22 cellular contexts compared by ENCODE assay signal in genomic region chr17:77218902-77219301, GRCh38.
"Had no signal": no experiment of that assay in that cellular context is flagged by ENCODE, and none has a peak within 500 bp of the region (broad histone marks: within the 10 kb centered on the region; RNA-seq: fewer than 3 reads in every experiment).

No MANE protein-coding gene starts in this region.

- H3K4me3 Mint-ChIP-seq: activated B cell treated with CpG ODN at 0.5 μM for 24 hours; activated CD4-positive, alpha-beta T cell treated with anti-CD3 and anti-CD28 coated beads for 36 hours; activated naive CD8-positive, alpha-beta T cell treated with anti-CD3 and anti-CD28 coated beads, Interleukin-2, amount 10 ng/mL, durations not matched to agents 7 days and 5 days; activated T-cell treated with anti-CD3 and anti-CD28 coated beads, Interleukin-2, amount 50 U/mL, for 4 hours; dendritic cell treated with granulocyte-macrophage colony-stimulating factor and Interleukin-4, amounts not matched to agents 40 ng/mL and 50 ng/mL, for 4 days; naive thymus-derived CD4-positive, alpha-beta T cell; neural crest cell; stimulated activated naive CD8-positive, alpha-beta T cell treated with anti-CD3 and anti-CD28 coated beads, Interleukin-15, Interleukin-2, amounts not matched to agents 100 ng/mL and 50 ng/mL, for 24 hours had no signal

- H3K27ac Mint-ChIP-seq: activated B cell treated with CpG ODN at 0.5 μM for 24 hours; activated CD4-positive, alpha-beta T cell treated with anti-CD3 and anti-CD28 coated beads for 36 hours; activated naive CD8-positive, alpha-beta T cell treated with anti-CD3 and anti-CD28 coated beads, Interleukin-2, amount 10 ng/mL, durations not matched to agents 7 days and 5 days; dendritic cell treated with granulocyte-macrophage colony-stimulating factor and Interleukin-4, amounts not matched to agents 40 ng/mL and 50 ng/mL, for 4 days; stimulated activated naive CD8-positive, alpha-beta T cell treated with anti-CD3 and anti-CD28 coated beads, Interleukin-15, Interleukin-2, amounts not matched to agents 100 ng/mL and 50 ng/mL, for 24 hours had no signal

- H3K9me3 Mint-ChIP-seq: activated B cell treated with CpG ODN at 0.5 μM for 24 hours; activated naive CD8-positive, alpha-beta T cell treated with anti-CD3 and anti-CD28 coated beads, Interleukin-2, amount 10 ng/mL, durations not matched to agents 7 days and 5 days; activated T-cell treated with anti-CD3 and anti-CD28 coated beads, Interleukin-2, amount 50 U/mL, for 4 hours; naive thymus-derived CD4-positive, alpha-beta T cell; neural crest cell; stimulated activated naive CD8-positive, alpha-beta T cell treated with anti-CD3 and anti-CD28 coated beads, Interleukin-15, Interleukin-2, amounts not matched to agents 100 ng/mL and 50 ng/mL, for 24 hours had no signal

- DNase-seq: activated B cell treated with CpG ODN at 0.5 μM for 24 hours; activated CD4-positive, alpha-beta T cell treated with anti-CD3 and anti-CD28 coated beads for 36 hours; activated CD4-positive, alpha-beta T cell treated with anti-CD3 and anti-CD28 coated beads, Interleukin-2, amount 50 U/mL, for 4 hours; activated CD8-positive, alpha-beta memory T cell treated with anti-CD3 and anti-CD28 coated beads for 24 hours; activated CD8-positive, alpha-beta memory T cell treated with anti-CD3 and anti-CD28 coated beads, Interleukin-2, amount 50 U/mL, for 4 hours; activated naive CD4-positive, alpha-beta T cell treated with Interleukin-2 at 50 U/mL for 16 hours; activated naive CD8-positive, alpha-beta T cell treated with anti-CD3 and anti-CD28 coated beads, Interleukin-2, amount 10 ng/mL, durations not matched to agents 7 days and 5 days; activated T-cell treated with anti-CD3 and anti-CD28 coated beads, Interleukin-2, amount 50 U/mL, for 4 hours; amygdala; effector CD8-positive, alpha-beta T cell; foreskin keratinocyte; kidney; lower lobe of right lung; naive thymus-derived CD4-positive, alpha-beta T cell; ovary; stimulated activated CD4-positive, alpha-beta T cell treated with anti-CD3 and anti-CD28 coated beads, Interleukin-4, amount 100 ng/mL, for 24 hours; T-helper 9 cell; transverse colon; uterus had no signal

- H3K4me1 Mint-ChIP-seq: activated CD4-positive, alpha-beta T cell treated with anti-CD3 and anti-CD28 coated beads for 36 hours; activated naive CD8-positive, alpha-beta T cell treated with anti-CD3 and anti-CD28 coated beads, Interleukin-2, amount 10 ng/mL, durations not matched to agents 7 days and 5 days; naive thymus-derived CD4-positive, alpha-beta T cell had no signal

- ATAC-seq: activated CD4-positive, alpha-beta T cell treated with anti-CD3 and anti-CD28 coated beads for 36 hours; activated T-cell treated with anti-CD3 and anti-CD28 coated beads, Interleukin-2, amount 50 U/mL, for 4 hours; foreskin keratinocyte; lower lobe of right lung; naive thymus-derived CD4-positive, alpha-beta T cell had no signal

- H3K27me3 Mint-ChIP-seq: activated B cell treated with CpG ODN at 0.5 μM for 24 hours; activated CD4-positive, alpha-beta T cell treated with anti-CD3 and anti-CD28 coated beads for 36 hours; activated naive CD8-positive, alpha-beta T cell treated with anti-CD3 and anti-CD28 coated beads, Interleukin-2, amount 10 ng/mL, durations not matched to agents 7 days and 5 days; dendritic cell treated with granulocyte-macrophage colony-stimulating factor and Interleukin-4, amounts not matched to agents 40 ng/mL and 50 ng/mL, for 4 days; naive thymus-derived CD4-positive, alpha-beta T cell; stimulated activated naive CD8-positive, alpha-beta T cell treated with anti-CD3 and anti-CD28 coated beads, Interleukin-15, Interleukin-2, amounts not matched to agents 100 ng/mL and 50 ng/mL, for 24 hours had no signal
